Comparison of ENCODE assay signal across 30 cellular contexts in the genomic region with DNA sequence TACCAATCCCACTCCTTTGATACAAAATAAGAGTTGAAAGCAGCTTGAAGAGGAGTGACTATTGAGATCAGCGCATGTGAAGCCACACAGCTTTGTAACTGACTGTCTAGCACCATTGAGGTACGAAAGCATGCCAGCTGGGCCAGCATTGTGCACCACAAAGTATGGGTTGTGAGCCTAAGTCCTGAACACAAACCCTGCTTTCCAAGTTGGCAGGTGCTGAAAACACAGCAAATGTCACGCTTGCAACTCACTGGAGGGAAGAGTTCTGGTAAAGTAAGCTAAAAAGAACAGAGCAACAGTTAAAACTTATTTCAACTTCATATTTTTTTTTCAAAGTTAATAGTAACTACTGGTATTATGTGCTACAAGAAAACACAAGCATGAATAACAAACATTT. TPM values are rescaled to one million over a fixed set of nuclear protein-coding genes. Genes with fewer than 3 reads are reported as not detected.
DNase-seq lines count a peak whose midpoint lies in the region; ATAC-seq, FAIRE-seq and TF ChIP-seq lines count a peak whose summit lies in the region.
"Had no signal": no experiment of that assay in that cellular context is flagged by ENCODE, and none has a peak within 500 bp of the region (broad histone marks: within the 10 kb centered on the region; RNA-seq: fewer than 3 reads in every experiment).

No MANE protein-coding gene starts in this region.

- H3K9me3 Mint-ChIP-seq in activated T-helper 1 cell treated with anti-CD3 and anti-CD28 coated beads, Interleukin-12 subunit alpha, Interleukin-12 subunit beta, Interleukin-2, Interleukin-4 antibody, amounts not matched to agents 30 ng/mL and 10 ng/mL and 1 ng/mL, durations not matched to agents 14 hours and 24 hours and 36 hours, result no peaks in the 10 kb centered on the region
- H3K9me3 Mint-ChIP-seq: activated naive CD8-positive, alpha-beta T cell treated with anti-CD3 and anti-CD28 coated beads for 36 hours; activated T-helper 17 cell treated with anti-CD3 and anti-CD28 coated beads, Interleukin-2, amount 50 U/mL, for 72 hours; dendritic cell treated with granulocyte-macrophage colony-stimulating factor and Interleukin-4, amounts not matched to agents 40 ng/mL and 50 ng/mL, for 4 days; naive thymus-derived CD8-positive, alpha-beta T cell; stimulated activated naive CD8-positive, alpha-beta T cell treated with anti-CD3 and anti-CD28 coated beads, Interleukin-15, amount 100 ng/mL, for 72 hours had no signal

- peak overlapping the region; percentile 25 for H3K27ac Mint-ChIP-seq in activated T-helper 1 cell treated with anti-CD3 and anti-CD28 coated beads, Interleukin-12 subunit alpha, Interleukin-12 subunit beta, Interleukin-2, Interleukin-4 antibody, amounts not matched to agents 30 ng/mL and 10 ng/mL and 1 ng/mL, durations not matched to agents 14 hours and 24 hours and 36 hours
- H3K27ac Mint-ChIP-seq: dendritic cell treated with granulocyte-macrophage colony-stimulating factor and Interleukin-4, amounts not matched to agents 40 ng/mL and 50 ng/mL, for 4 days had no signal

- TF ChIP-seq POLR2A in HepG2 (IDR thresholded peaks at IDR 0.05; ENCODE audit: insufficient read depth in 1 of 2, low read depth in 2 of 2, low read length in 2 of 2), result no peak

- no peak for DNase-seq in HepG2 (ENCODE audit: low spot score)
- no peak for DNase-seq in activated T-helper 1 cell treated with anti-CD3 and anti-CD28 coated beads, Interleukin-12 subunit alpha, Interleukin-12 subunit beta, Interleukin-2, Interleukin-4 antibody, amounts not matched to agents 30 ng/mL and 10 ng/mL and 1 ng/mL, durations not matched to agents 14 hours and 24 hours and 36 hours (ENCODE audit: low spot score)
- DNase-seq in mucosa of descending colon, result peak in 2 of 3 donors; percentile 33 to 50
- DNase-seq in NCI-H2107 treated with DMSO at 0.1 percent for 48 hours (lab: John Stamatoyannopoulos, UW; ENCODE audit: unreplicated experiment), result no peak
- DNase-seq in iPS-NIHi11 (ENCODE audit: low spot score), result no peak
- DNase-seq: activated CD4-positive, alpha-beta T cell treated with anti-CD3 and anti-CD28 coated beads for 48 hours; activated naive CD8-positive, alpha-beta T cell treated with anti-CD3 and anti-CD28 coated beads for 36 hours; central memory CD4-positive, alpha-beta T cell; mesendoderm; naive thymus-derived CD8-positive, alpha-beta T cell; NCI-H1436 treated with DMSO at 0.1 percent for 48 hours; NCI-H446 treated with DMSO at 0.1 percent for 48 hours; ovary; SHP77; stimulated activated CD4-positive, alpha-beta T cell treated with anti-CD3 and anti-CD28 coated beads, Interleukin-1b, Interleukin-23, amount 100 ng/mL, for 48 hours; stimulated activated CD8-positive, alpha-beta memory T cell treated with anti-CD3 and anti-CD28 coated beads, Interleukin-4, amount 100 ng/mL, for 48 hours; stimulated activated naive CD8-positive, alpha-beta T cell treated with anti-CD3 and anti-CD28 coated beads, Interleukin-15, amount 100 ng/mL, for 72 hours had no signal

- no peak overlapping the region for H3K4me2 ChIP-seq in HepG2 (ENCODE audit: low read depth, low read length)
- H3K4me2 ChIP-seq: BLaER1 treated with 17β-estradiol and CSF1 and Interleukin-3, amounts not matched to agents 10 nM and 100 nM; smooth muscle cell had no signal

- CTCF ChIA-PET in HepG2 (lab: Yijun Ruan, JAX; ENCODE audit: low intra/inter-chr PET ratio, low total read pairs), result no interaction called here

- H3K4me3 Mint-ChIP-seq in activated T-helper 1 cell treated with anti-CD3 and anti-CD28 coated beads, Interleukin-12 subunit alpha, Interleukin-12 subunit beta, Interleukin-2, Interleukin-4 antibody, amounts not matched to agents 30 ng/mL and 10 ng/mL and 1 ng/mL, durations not matched to agents 14 hours and 24 hours and 36 hours, result no peak overlapping the region
- H3K4me3 Mint-ChIP-seq: activated naive CD8-positive, alpha-beta T cell treated with anti-CD3 and anti-CD28 coated beads for 36 hours; dendritic cell treated with granulocyte-macrophage colony-stimulating factor and Interleukin-4, amounts not matched to agents 40 ng/mL and 50 ng/mL, for 4 days; naive thymus-derived CD8-positive, alpha-beta T cell had no signal

- TF ChIP-seq CTCF in liver (IDR thresholded peaks at IDR 0.05; ENCODE audit: low read depth, low read length, missing input control), result no peak
- no peak for TF ChIP-seq CTCF in HepG2 (CRISPR knock-in tag; IDR thresholded peaks at IDR 0.05)
- no peak for TF ChIP-seq CTCF in mucosa of descending colon (IDR thresholded peaks at IDR 0.05)

- peaks cover 23% of the 10 kb centered on the region for H3K36me3 Mint-ChIP-seq in activated T-helper 1 cell treated with anti-CD3 and anti-CD28 coated beads, Interleukin-12 subunit alpha, Interleukin-12 subunit beta, Interleukin-2, Interleukin-4 antibody, amounts not matched to agents 30 ng/mL and 10 ng/mL and 1 ng/mL, durations not matched to agents 14 hours and 24 hours and 36 hours (ENCODE audit: low read depth)

- H4K20me1 ChIP-seq in HepG2 (ENCODE audit: insufficient read depth, low read length), result no peaks in the 10 kb centered on the region
- H4K20me1 ChIP-seq: BLaER1 treated with 17β-estradiol and CSF1 and Interleukin-3, amounts not matched to agents 10 nM and 100 nM had no signal

- 97% methylated on average over 3 of the region's 3 CpGs for WGBS in liver
- 100% methylated on average over 3 of the region's 3 CpGs for WGBS in HepG2 (ENCODE audit: low lambda C conversion rate)

- POLR2A ChIA-PET in HepG2 (lab: Yijun Ruan, JAX), result no interaction called here

- TF ChIP-seq EP300 in HepG2 (IDR thresholded peaks at IDR 0.05; ENCODE audit: low read depth in 2 of 2, low read length in 2 of 2) (no peak), HepG2 (CRISPR knock-in tag; IDR thresholded peaks at IDR 0.05; ENCODE audit: borderline replicate concordance) (no peak)

- H3K4me1 ChIP-seq in liver (ENCODE audit: control insufficient read depth in 4 of 4, insufficient read depth in 4 of 4, low read length in 3 of 4) (peaks cover 0 to 11% (median 9%) of the 10 kb centered on the region in 4 donors), HepG2 (ENCODE audit: insufficient read depth, low read length) (peaks cover 14% of the 10 kb centered on the region), mucosa of descending colon (ENCODE audit: low read depth) (peaks cover 19% of the 10 kb centered on the region)

- H3K9me3 ChIP-seq in liver (ENCODE audit: control insufficient read depth in 4 of 4, low read length in 3 of 4) (no peaks in the 10 kb centered on the region), HepG2 (ENCODE audit: low read length) (no peaks in the 10 kb centered on the region), mucosa of descending colon (no peaks in the 10 kb centered on the region)
- H3K9me3 ChIP-seq: ascending aorta; BLaER1 treated with 17β-estradiol and CSF1 and Interleukin-3, amounts not matched to agents 10 nM and 100 nM; HAP-1; ovary; tibial nerve had no signal

- H3K27me3 Mint-ChIP-seq in activated T-helper 1 cell treated with anti-CD3 and anti-CD28 coated beads, Interleukin-12 subunit alpha, Interleukin-12 subunit beta, Interleukin-2, Interleukin-4 antibody, amounts not matched to agents 30 ng/mL and 10 ng/mL and 1 ng/mL, durations not matched to agents 14 hours and 24 hours and 36 hours (ENCODE audit: insufficient read depth), result no peaks in the 10 kb centered on the region
- H3K27me3 Mint-ChIP-seq: activated naive CD8-positive, alpha-beta T cell treated with anti-CD3 and anti-CD28 coated beads for 36 hours; activated T-helper 17 cell treated with anti-CD3 and anti-CD28 coated beads, Interleukin-2, amount 50 U/mL, for 72 hours; dendritic cell treated with granulocyte-macrophage colony-stimulating factor and Interleukin-4, amounts not matched to agents 40 ng/mL and 50 ng/mL, for 4 days; naive thymus-derived CD8-positive, alpha-beta T cell; stimulated activated naive CD8-positive, alpha-beta T cell treated with anti-CD3 and anti-CD28 coated beads, Interleukin-15, amount 100 ng/mL, for 72 hours had no signal

- H3K79me2 ChIP-seq in HepG2 (ENCODE audit: insufficient read depth, low read length), result no peaks in the 10 kb centered on the region

- H3K4me3 ChIP-seq in liver (ENCODE audit: low read depth in 1 of 3, low read length in 3 of 3), result no peak overlapping the region
- no peak overlapping the region for H3K4me3 ChIP-seq in HepG2 (replicated peaks in 1 of 3; ENCODE audit: insufficient read depth in 1 of 3, low read depth in 2 of 3, low read length in 3 of 3)
- no peak overlapping the region for H3K4me3 ChIP-seq in mucosa of descending colon
- H3K4me3 ChIP-seq: ascending aorta; BLaER1 treated with 17β-estradiol and CSF1 and Interleukin-3, amounts not matched to agents 10 nM and 100 nM; HAP-1; ovary; smooth muscle cell; tibial nerve had no signal

- H3K9ac ChIP-seq in liver (ENCODE audit: low read depth in 1 of 2, low read length in 2 of 2), result no peak overlapping the region
- H3K9ac ChIP-seq in HepG2 (ENCODE audit: insufficient read depth, low read depth, low read length), result no peak overlapping the region

- FAIRE-seq in HepG2 (lab: Jason Lieb, UNC), result no peak
- FAIRE-seq: frontal cortex had no signal

- in situ Hi-C loops in HepG2 (cut with HindIII; ENCODE audit: extremely low pct_ligation_motif_present, low pct_unique_long_range_greater_than_20kb), result no loop called here

- no peak overlapping the region for H2AFZ ChIP-seq in HepG2 (ENCODE audit: low read length)

- BruUV-seq in HepG2 (replicated peaks; lab: Mats Ljungman, UMichigan), result no TSS peak

- no peak overlapping the region for H3K27ac ChIP-seq in liver (ENCODE audit: low read depth in 1 of 2, low read length in 2 of 2)
- H3K27ac ChIP-seq in HepG2 (ENCODE audit: extremely low read length, insufficient read depth, low read length), result no peak overlapping the region
- H3K27ac ChIP-seq: ascending aorta; BLaER1 treated with 17β-estradiol and CSF1 and Interleukin-3, amounts not matched to agents 10 nM and 100 nM; ovary; VCaP had no signal

- TF ChIP-seq RAD21 in liver (IDR thresholded peaks at IDR 0.05) (no peak), HepG2 (CRISPR knock-in tag; IDR thresholded peaks at IDR 0.05) (no peak)

- intact Hi-C loops in HepG2 (cut with micrococcal nuclease; ENCODE audit: unreplicated experiment), result no loop called here
- intact Hi-C loops in activated T-helper 1 cell treated with anti-CD3 and anti-CD28 coated beads, Interleukin-12 subunit alpha, Interleukin-12 subunit beta, Interleukin-2, Interleukin-4 antibody, amounts not matched to agents 30 ng/mL and 10 ng/mL and 1 ng/mL, durations not matched to agents 14 hours and 24 hours and 36 hours (cut with micrococcal nuclease), result no loop called here
- intact Hi-C loops in mucosa of descending colon (cut with DNase I, micrococcal nuclease), result loop anchor here (5.0 to 10.0 kb wide), 2 partner anchors 103 to 216 kb away; no protein-coding TSS in a partner anchor

- H3K4me1 Mint-ChIP-seq in activated T-helper 1 cell treated with anti-CD3 and anti-CD28 coated beads, Interleukin-12 subunit alpha, Interleukin-12 subunit beta, Interleukin-2, Interleukin-4 antibody, amounts not matched to agents 30 ng/mL and 10 ng/mL and 1 ng/mL, durations not matched to agents 14 hours and 24 hours and 36 hours (ENCODE audit: low read depth), result peaks cover 27% of the 10 kb centered on the region

- no peak for ATAC-seq in HepG2
- no peak for ATAC-seq in mucosa of descending colon
- no peak for ATAC-seq in HG03045 (IDR thresholded peaks at IDR 0.05; ENCODE audit: unreplicated experiment)
- no peak for ATAC-seq in HG03135 (IDR thresholded peaks at IDR 0.05; ENCODE audit: unreplicated experiment)
- ATAC-seq: activated T-helper 17 cell treated with anti-CD3 and anti-CD28 coated beads, Interleukin-2, amount 50 U/mL, for 72 hours; left lobe of liver; naive thymus-derived CD8-positive, alpha-beta T cell; stimulated activated naive CD8-positive, alpha-beta T cell treated with anti-CD3 and anti-CD28 coated beads, Interleukin-15, amount 100 ng/mL, for 72 hours had no signal

- H3K36me3 ChIP-seq in liver (ENCODE audit: control insufficient read depth in 4 of 4, insufficient read depth in 3 of 4, low read depth in 1 of 4, low read length in 3 of 4), result peaks cover 0 to 3% (median under 1%) of the 10 kb centered on the region in 4 donors
- peaks cover 2 to 5% of the 10 kb centered on the region in 2 experiments; a peak in 3 of 5 replicates for H3K36me3 ChIP-seq in HepG2 (replicated peaks in 1 of 2; ENCODE audit: control insufficient read depth in 1 of 2, insufficient read depth in 2 of 2, low read length in 2 of 2)
- no peaks in the 10 kb centered on the region for H3K36me3 ChIP-seq in mucosa of descending colon (ENCODE audit: low read depth)
- H3K36me3 ChIP-seq: ovary had no signal

- H3K27me3 ChIP-seq in liver (ENCODE audit: control insufficient read depth in 4 of 4, insufficient read depth in 4 of 4, low read length in 3 of 4), result no peaks in the 10 kb centered on the region
- no peaks in the 10 kb centered on the region for H3K27me3 ChIP-seq in HepG2 (ENCODE audit: control insufficient read depth in 1 of 2, insufficient read depth in 2 of 2, low read length in 2 of 2)
- H3K27me3 ChIP-seq: ascending aorta; BLaER1 treated with 17β-estradiol and CSF1 and Interleukin-3, amounts not matched to agents 10 nM and 100 nM; ovary; tibial nerve had no signal

RNA-seq across cellular contexts. Expression of a gene that starts 4.0 kb away (rescaled TPM):
- total RNA-seq in liver (10 to 100 TPM; 10.2 to 24.0 TPM), HepG2 (2016; rRNA removed; fragmentation: Illumina TruSeq; extraction: Trizol) (17.6 and 19.3 TPM in 2 replicates), mucosa of descending colon (10 to 100 TPM; 37.2 to 48.0 (median 44.2) TPM)
- polyA plus RNA-seq in liver (1 to 10 TPM; 1.1 to 2.3 TPM), HepG2 (2011; rRNA removed) (5.8 and 6.4 TPM in 2 replicates)
- total RNA-seq in HepG2 (2016; cell fraction: cytosol; rRNA removed; fragmentation: Illumina TruSeq; extraction: Trizol; ENCODE audit: low read depth), result 37.4 and 40.4 TPM in 2 replicates
- 15.2 and 19.1 TPM in 2 replicates for total RNA-seq in HepG2 (2016; cell fraction: insoluble cytoplasmic fraction; rRNA removed; fragmentation: Illumina TruSeq; extraction: Trizol)
- total RNA-seq in HepG2 (2016; cell fraction: membrane; rRNA removed; fragmentation: Illumina TruSeq; extraction: Trizol), result 19.0 and 21.2 TPM in 2 replicates
- total RNA-seq in HepG2 (2016; cell fraction: nucleus; rRNA removed; fragmentation: Illumina TruSeq; extraction: Trizol), result 13.6 and 18.0 TPM in 2 replicates
- 4.7 and 7.2 TPM in 2 replicates for polyA plus RNA-seq in HepG2 (2011; cell fraction: cytosol; rRNA removed)
- 7.7 and 11.9 TPM in 2 replicates for polyA plus RNA-seq in HepG2 (2011; cell fraction: nucleus; rRNA removed)
- 3.5 and 5.6 TPM in 2 replicates for polyA plus RNA-seq in HepG2 (2012)
- polyA plus RNA-seq in HepG2 (2016; cell fraction: cytosol; fragmentation: Illumina TruSeq; extraction: Trizol; ENCODE audit: low read depth), result 0.71 and 0.72 TPM in 2 replicates
- 10.3 and 11.4 TPM in 2 replicates for polyA plus RNA-seq in HepG2 (2016; cell fraction: insoluble cytoplasmic fraction; fragmentation: Illumina TruSeq; extraction: Trizol; ENCODE audit: low read depth)
- 3.6 and 4.1 TPM in 2 replicates for polyA plus RNA-seq in HepG2 (2016; cell fraction: membrane; fragmentation: Illumina TruSeq; extraction: Trizol; ENCODE audit: low read depth)
- polyA plus RNA-seq in HepG2 (2016; cell fraction: nucleus; fragmentation: Illumina TruSeq; extraction: Trizol; ENCODE audit: insufficient read depth, low read depth), result 13.5 and 14.8 TPM in 2 replicates
- 28.7 and 33.7 TPM in 2 replicates for polyA minus RNA-seq in HepG2 (2011; rRNA and poly(A)+ RNA removed; ENCODE audit: low replicate concordance)
- 7.5 and 12.7 TPM in 2 replicates for polyA minus RNA-seq in HepG2 (2011; cell fraction: cytosol; rRNA and poly(A)+ RNA removed)
- 9.5 and 10.1 TPM in 2 replicates for polyA minus RNA-seq in HepG2 (2011; cell fraction: nucleus; rRNA and poly(A)+ RNA removed)
- total RNA-seq in activated T-helper 1 cell treated with anti-CD3 and anti-CD28 coated beads, Interleukin-12 subunit alpha, Interleukin-12 subunit beta, Interleukin-2, Interleukin-4 antibody, amounts not matched to agents 30 ng/mL and 10 ng/mL and 1 ng/mL, durations not matched to agents 14 hours and 24 hours and 36 hours, result 31.8 and 32.7 TPM in 2 replicates

RNA-seq across cellular contexts. Expression of a gene that starts 43.5 kb away (rescaled TPM):
- total RNA-seq in liver (10 to 100 TPM; 10.0 to 12.7 TPM), HepG2 (2016; rRNA removed; fragmentation: Illumina TruSeq; extraction: Trizol) (19.3 and 24.1 TPM in 2 replicates), mucosa of descending colon (10 to 100 TPM; 14.4 to 19.3 (median 18.0) TPM)
- polyA plus RNA-seq in liver (1 to 10 TPM; 5.9 to 7.0 TPM), HepG2 (2011; rRNA removed) (8.6 and 11.3 TPM in 2 replicates)
- 7.6 and 9.0 TPM in 2 replicates for total RNA-seq in HepG2 (2016; cell fraction: cytosol; rRNA removed; fragmentation: Illumina TruSeq; extraction: Trizol; ENCODE audit: low read depth)
- total RNA-seq in HepG2 (2016; cell fraction: insoluble cytoplasmic fraction; rRNA removed; fragmentation: Illumina TruSeq; extraction: Trizol), result 19.7 and 24.1 TPM in 2 replicates
- 14.7 and 16.5 TPM in 2 replicates for total RNA-seq in HepG2 (2016; cell fraction: membrane; rRNA removed; fragmentation: Illumina TruSeq; extraction: Trizol)
- 19.2 and 19.6 TPM in 2 replicates for total RNA-seq in HepG2 (2016; cell fraction: nucleus; rRNA removed; fragmentation: Illumina TruSeq; extraction: Trizol)
- polyA plus RNA-seq in HepG2 (2011; cell fraction: cytosol; rRNA removed), result 3.8 and 6.6 TPM in 2 replicates
- polyA plus RNA-seq in HepG2 (2011; cell fraction: nucleus; rRNA removed), result 5.5 and 6.0 TPM in 2 replicates
- 8.0 and 12.7 TPM in 2 replicates for polyA plus RNA-seq in HepG2 (2012)
- polyA plus RNA-seq in HepG2 (2016; cell fraction: cytosol; fragmentation: Illumina TruSeq; extraction: Trizol; ENCODE audit: low read depth), result 6.0 and 7.6 TPM in 2 replicates
- 20.8 and 22.1 TPM in 2 replicates for polyA plus RNA-seq in HepG2 (2016; cell fraction: insoluble cytoplasmic fraction; fragmentation: Illumina TruSeq; extraction: Trizol; ENCODE audit: low read depth)
- polyA plus RNA-seq in HepG2 (2016; cell fraction: membrane; fragmentation: Illumina TruSeq; extraction: Trizol; ENCODE audit: low read depth), result 9.4 and 10.8 TPM in 2 replicates
- polyA plus RNA-seq in HepG2 (2016; cell fraction: nucleus; fragmentation: Illumina TruSeq; extraction: Trizol; ENCODE audit: insufficient read depth, low read depth), result 22.3 and 25.2 TPM in 2 replicates
- polyA minus RNA-seq in HepG2 (2011; rRNA and poly(A)+ RNA removed; ENCODE audit: low replicate concordance), result 4.6 and 19.2 TPM in 2 replicates
- 7.5 and 7.6 TPM in 2 replicates for polyA minus RNA-seq in HepG2 (2011; cell fraction: cytosol; rRNA and poly(A)+ RNA removed)
- polyA minus RNA-seq in HepG2 (2011; cell fraction: nucleus; rRNA and poly(A)+ RNA removed), result 19.4 and 22.7 TPM in 2 replicates
- total RNA-seq in activated T-helper 1 cell treated with anti-CD3 and anti-CD28 coated beads, Interleukin-12 subunit alpha, Interleukin-12 subunit beta, Interleukin-2, Interleukin-4 antibody, amounts not matched to agents 30 ng/mL and 10 ng/mL and 1 ng/mL, durations not matched to agents 14 hours and 24 hours and 36 hours, result 20.5 and 21.3 TPM in 2 replicates

RNA-seq across cellular contexts. Expression of a gene that starts 53.4 kb away (rescaled TPM):
- total RNA-seq in liver, result 1 to 10 TPM; 6.8 to 7.7 TPM
- 1 to 10 TPM; 4.9 to 5.5 TPM for polyA plus RNA-seq in liver
- 14.2 and 20.2 TPM in 2 replicates for total RNA-seq in HepG2 (2016; rRNA removed; fragmentation: Illumina TruSeq; extraction: Trizol)
- 4.0 TPM in 2 replicates for total RNA-seq in HepG2 (2016; cell fraction: cytosol; rRNA removed; fragmentation: Illumina TruSeq; extraction: Trizol; ENCODE audit: low read depth)
- total RNA-seq in HepG2 (2016; cell fraction: insoluble cytoplasmic fraction; rRNA removed; fragmentation: Illumina TruSeq; extraction: Trizol), result 13.6 and 20.1 TPM in 2 replicates
- 10.2 and 12.0 TPM in 2 replicates for total RNA-seq in HepG2 (2016; cell fraction: membrane; rRNA removed; fragmentation: Illumina TruSeq; extraction: Trizol)
- total RNA-seq in HepG2 (2016; cell fraction: nucleus; rRNA removed; fragmentation: Illumina TruSeq; extraction: Trizol), result 10.1 and 10.6 TPM in 2 replicates
- polyA plus RNA-seq in HepG2 (2011; rRNA removed), result 6.6 and 8.0 TPM in 2 replicates
- 3.8 and 5.8 TPM in 2 replicates for polyA plus RNA-seq in HepG2 (2011; cell fraction: cytosol; rRNA removed)
- 5.0 and 6.3 TPM in 2 replicates for polyA plus RNA-seq in HepG2 (2011; cell fraction: nucleus; rRNA removed)
- 9.4 and 10.4 TPM in 2 replicates for polyA plus RNA-seq in HepG2 (2012)
- 1.4 and 1.5 TPM in 2 replicates for polyA plus RNA-seq in HepG2 (2016; cell fraction: cytosol; fragmentation: Illumina TruSeq; extraction: Trizol; ENCODE audit: low read depth)
- 19.0 and 19.5 TPM in 2 replicates for polyA plus RNA-seq in HepG2 (2016; cell fraction: insoluble cytoplasmic fraction; fragmentation: Illumina TruSeq; extraction: Trizol; ENCODE audit: low read depth)
- polyA plus RNA-seq in HepG2 (2016; cell fraction: membrane; fragmentation: Illumina TruSeq; extraction: Trizol; ENCODE audit: low read depth), result 3.7 and 4.0 TPM in 2 replicates
- polyA plus RNA-seq in HepG2 (2016; cell fraction: nucleus; fragmentation: Illumina TruSeq; extraction: Trizol; ENCODE audit: insufficient read depth, low read depth), result 17.7 and 19.9 TPM in 2 replicates
- 4.7 and 9.8 TPM in 2 replicates for polyA minus RNA-seq in HepG2 (2011; rRNA and poly(A)+ RNA removed; ENCODE audit: low replicate concordance)
- 8.4 and 9.8 TPM in 2 replicates for polyA minus RNA-seq in HepG2 (2011; cell fraction: cytosol; rRNA and poly(A)+ RNA removed)
- polyA minus RNA-seq in HepG2 (2011; cell fraction: nucleus; rRNA and poly(A)+ RNA removed), result 8.8 and 9.0 TPM in 2 replicates
- 21.2 and 22.8 TPM in 2 replicates for total RNA-seq in activated T-helper 1 cell treated with anti-CD3 and anti-CD28 coated beads, Interleukin-12 subunit alpha, Interleukin-12 subunit beta, Interleukin-2, Interleukin-4 antibody, amounts not matched to agents 30 ng/mL and 10 ng/mL and 1 ng/mL, durations not matched to agents 14 hours and 24 hours and 36 hours
- total RNA-seq in mucosa of descending colon, result 10 to 100 TPM; 11.9 to 14.3 (median 14.1) TPM

Comparison
In these comparisons a context has a peak if more than half of its experiments do, and no peak if none do; other contexts are left out.
1. DNase-seq: peak in mucosa of descending colon (2 of 3); none in HepG2 (single experiment), activated T-helper 1 cell treated with anti-CD3 and anti-CD28 coated beads, Interleukin-12 subunit alpha, Interleukin-12 subunit beta, Interleukin-2, Interleukin-4 antibody, amounts not matched to agents 30 ng/mL and 10 ng/mL and 1 ng/mL, durations not matched to agents 14 hours and 24 hours and 36 hours (single experiment), NCI-H2107 treated with DMSO at 0.1 percent for 48 hours (single experiment) and iPS-NIHi11 (single experiment).
2. intact Hi-C loops: an anchor here in mucosa of descending colon (5.0 to 10.0 kb wide); none called in HepG2 and activated T-helper 1 cell treated with anti-CD3 and anti-CD28 coated beads, Interleukin-12 subunit alpha, Interleukin-12 subunit beta, Interleukin-2, Interleukin-4 antibody, amounts not matched to agents 30 ng/mL and 10 ng/mL and 1 ng/mL, durations not matched to agents 14 hours and 24 hours and 36 hours.